Comparison of ENCODE assay signal across 22 cellular contexts in genomic region chr3:10019326-10019725, GRCh38. TPM values are rescaled to one million over a fixed set of nuclear protein-coding genes. Genes with fewer than 3 reads are reported as not detected.
DNase-seq lines count a peak whose midpoint lies in the region; ATAC-seq, FAIRE-seq and TF ChIP-seq lines count a peak whose summit lies in the region.
"Had no signal": no experiment of that assay in that cellular context is flagged by ENCODE, and none has a peak within 500 bp of the region (broad histone marks: within the 10 kb centered on the region; RNA-seq: fewer than 3 reads in every experiment).

No MANE protein-coding gene starts in this region.

- H3K4me3 ChIP-seq in subcutaneous abdominal adipose tissue (ENCODE audit: low read depth in 1 of 5, low read length in 5 of 5), result no peak overlapping the region
- H3K4me3 ChIP-seq: A549; BLaER1 treated with 17β-estradiol and CSF1 and Interleukin-3, amounts not matched to agents 10 nM and 100 nM had no signal

- no peak overlapping the region for H3K4me3 Mint-ChIP-seq in activated T-cell treated with anti-CD3 and anti-CD28 coated beads, Interleukin-2, amount 50 U/mL, for 72 hours
- no peak overlapping the region for H3K4me3 Mint-ChIP-seq in nephron progenitor cell
- H3K4me3 Mint-ChIP-seq: B cell; CD4-positive, alpha-beta T cell; CD8-positive, alpha-beta T cell had no signal

- no peaks in the 10 kb centered on the region for H3K9me3 ChIP-seq in subcutaneous abdominal adipose tissue (ENCODE audit: control insufficient read depth in 5 of 5, low read length in 5 of 5)
- H3K9me3 ChIP-seq: A549; BLaER1 treated with 17β-estradiol and CSF1 and Interleukin-3, amounts not matched to agents 10 nM and 100 nM; Caco-2 had no signal

- H3K36me3 Mint-ChIP-seq in activated T-cell treated with anti-CD3 and anti-CD28 coated beads, Interleukin-2, amount 50 U/mL, for 72 hours (ENCODE audit: insufficient read depth in 2 of 2), result peaks cover 0 to 6% of the 10 kb centered on the region in 2 donors
- H3K36me3 Mint-ChIP-seq in nephron progenitor cell (ENCODE audit: low read depth), result peaks cover 6% of the 10 kb centered on the region

- H3K27me3 Mint-ChIP-seq in activated T-cell treated with anti-CD3 and anti-CD28 coated beads, Interleukin-2, amount 50 U/mL, for 72 hours (ENCODE audit: low read depth), result no peaks in the 10 kb centered on the region
- no peaks in the 10 kb centered on the region for H3K27me3 Mint-ChIP-seq in nephron progenitor cell (ENCODE audit: low read depth, poor library complexity)
- H3K27me3 Mint-ChIP-seq: B cell; CD4-positive, alpha-beta T cell had no signal

- DNase-seq in activated T-cell treated with anti-CD3 and anti-CD28 coated beads, Interleukin-2, amount 50 U/mL, for 72 hours, result no peak
- DNase-seq in activated T-cell treated with anti-CD3 and anti-CD28 coated beads, Interleukin-2, amount 50 U/mL, for 48 hours, result no peak
- DNase-seq in HTR-8/SVneo (ENCODE audit: insufficient read length, low spot score) (no peak), nephron progenitor cell (no peak), putamen (ENCODE audit: low spot score) (no peak), caudate nucleus (lab: John Stamatoyannopoulos, UW) (no peak)
- DNase-seq: AML-193; Caco-2; Calu3; CD4-positive, alpha-beta T cell; CD8-positive, alpha-beta T cell; DMS79 treated with DMSO at 0.1 percent for 48 hours; GF-D8 had no signal

- no peak for TF ChIP-seq CTCF in nephron progenitor cell (IDR thresholded peaks at IDR 0.05)

- peaks cover 31% of the 10 kb centered on the region for H3K4me1 Mint-ChIP-seq in activated T-cell treated with anti-CD3 and anti-CD28 coated beads, Interleukin-2, amount 50 U/mL, for 72 hours (ENCODE audit: low read depth)
- peaks cover 17% of the 10 kb centered on the region for H3K4me1 Mint-ChIP-seq in nephron progenitor cell

- H3K27ac ChIP-seq in subcutaneous abdominal adipose tissue (ENCODE audit: low read depth, low read length) (peak overlapping the region; percentile 72), caudate nucleus (ENCODE audit: low read depth, low read length) (no peak overlapping the region)
- H3K27ac ChIP-seq: 22Rv1; A549; BLaER1 treated with 17β-estradiol and CSF1 and Interleukin-3, amounts not matched to agents 10 nM and 100 nM; C4-2B had no signal

- no peaks in the 10 kb centered on the region for H3K9me3 Mint-ChIP-seq in activated T-cell treated with anti-CD3 and anti-CD28 coated beads, Interleukin-2, amount 50 U/mL, for 72 hours
- H3K9me3 Mint-ChIP-seq in nephron progenitor cell, result no peaks in the 10 kb centered on the region
- H3K9me3 Mint-ChIP-seq: CD4-positive, alpha-beta T cell; CD8-positive, alpha-beta T cell had no signal

- no peak for ATAC-seq in activated T-cell treated with anti-CD3 and anti-CD28 coated beads, Interleukin-2, amount 50 U/mL, for 72 hours (replicated peaks in 1 of 2)
- no peak for ATAC-seq in HG02938 (IDR thresholded peaks at IDR 0.05; ENCODE audit: unreplicated experiment)
- ATAC-seq: A549; CD8-positive, alpha-beta T cell had no signal

- H3K27ac Mint-ChIP-seq in activated T-cell treated with anti-CD3 and anti-CD28 coated beads, Interleukin-2, amount 50 U/mL, for 72 hours, result peak overlapping the region; percentile 28
- H3K27ac Mint-ChIP-seq in nephron progenitor cell, result peak overlapping the region; percentile 57
- H3K27ac Mint-ChIP-seq: B cell; CD4-positive, alpha-beta T cell; CD8-positive, alpha-beta T cell had no signal

- FAIRE-seq in HTR-8/SVneo (lab: Jason Lieb, UNC), result peak; percentile 16
- FAIRE-seq: D721Med, G401.6 had no signal

- peak overlapping the region in 1 of 5 donors; percentile 3 for H3K9ac ChIP-seq in subcutaneous abdominal adipose tissue (ENCODE audit: low read length in 5 of 5)
- H3K9ac ChIP-seq: BLaER1 treated with 17β-estradiol and CSF1 and Interleukin-3, amounts not matched to agents 10 nM and 100 nM had no signal

- no peaks in the 10 kb centered on the region for H3K27me3 ChIP-seq in subcutaneous abdominal adipose tissue (ENCODE audit: control insufficient read depth in 5 of 5, insufficient read depth in 4 of 5, low read length in 5 of 5)
- H3K27me3 ChIP-seq: BLaER1 treated with 17β-estradiol and CSF1 and Interleukin-3, amounts not matched to agents 10 nM and 100 nM had no signal

- peaks cover 5 to 47% (median 36%) of the 10 kb centered on the region in 5 donors for H3K4me1 ChIP-seq in subcutaneous abdominal adipose tissue (ENCODE audit: control insufficient read depth in 5 of 5, insufficient read depth in 5 of 5, low read length in 5 of 5)
- H3K4me1 ChIP-seq: Caco-2 had no signal

- peaks cover 4 to 49% (median 37%) of the 10 kb centered on the region in 5 donors for H3K36me3 ChIP-seq in subcutaneous abdominal adipose tissue (ENCODE audit: control insufficient read depth in 5 of 5, insufficient read depth in 5 of 5, low read length in 5 of 5)

RNA-seq across cellular contexts. Expression of gene FANCD2, which starts 6.9 kb away (rescaled TPM):
- 10 to 100 TPM; 77.2 to 81.2 TPM for total RNA-seq in activated T-cell treated with anti-CD3 and anti-CD28 coated beads, Interleukin-2, amount 50 U/mL, for 72 hours

RNA-seq across cellular contexts. Expression of gene EMC3, which starts 32.7 kb away (rescaled TPM):
- total RNA-seq in activated T-cell treated with anti-CD3 and anti-CD28 coated beads, Interleukin-2, amount 50 U/mL, for 72 hours, result 10 to 100 TPM; 45.3 to 48.7 TPM
